ENCODE assay signal across 8 cellular contexts in the genomic region with DNA sequence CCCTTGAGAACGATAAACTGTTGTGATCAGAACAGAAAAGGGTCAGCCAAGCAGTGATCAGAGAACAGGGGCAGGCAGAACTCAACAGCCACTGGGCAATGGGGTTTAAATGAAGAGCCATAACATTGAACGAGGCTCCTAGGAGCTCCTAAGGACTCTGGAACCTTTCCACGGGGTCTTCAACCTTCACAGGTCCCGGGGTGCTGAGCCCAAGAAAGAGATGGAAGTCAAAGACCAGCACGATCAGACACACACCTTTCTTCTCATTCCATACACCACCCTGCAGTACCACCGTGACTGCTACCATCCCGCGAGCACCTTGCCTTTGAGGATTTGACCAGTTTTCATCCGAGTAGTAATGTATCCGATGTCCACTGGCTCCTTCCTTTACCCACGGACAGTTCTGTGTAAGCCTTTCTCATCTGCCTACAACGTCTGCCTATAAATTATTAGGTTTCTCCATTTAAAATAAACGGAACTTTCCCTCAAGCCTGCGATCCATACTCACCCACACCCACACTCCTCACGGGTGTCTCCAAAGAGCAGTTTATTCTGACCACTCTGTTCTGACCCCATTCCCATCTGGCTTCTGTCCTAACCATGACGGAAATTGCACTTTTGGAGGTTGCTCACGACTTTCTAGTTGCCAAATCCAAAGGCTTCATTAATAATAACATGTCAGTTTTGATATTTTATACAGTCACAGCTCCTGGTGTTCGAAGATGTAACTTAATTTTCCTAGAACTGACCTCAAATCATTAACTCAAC. TPM values are rescaled to one million over a fixed set of nuclear protein-coding genes. Genes with fewer than 3 reads are reported as not detected.
DNase-seq lines count a peak whose midpoint lies in the region; ATAC-seq and TF ChIP-seq lines count a peak whose summit lies in the region.

No MANE protein-coding gene starts in this region.

- no peak overlapping the region for H3K27ac Mint-ChIP-seq in activated naive CD8-positive, alpha-beta T cell
- no peak overlapping the region for H3K27ac Mint-ChIP-seq in activated naive CD8-positive, alpha-beta T cell treated with anti-CD3 and anti-CD28 coated beads, Interleukin-2, amount 50 U/mL, for 24 hours
- H3K27ac Mint-ChIP-seq in mesothelial cell of epicardium, result no peak overlapping the region

- peaks cover 4% of the 10 kb centered on the region for H3K4me1 Mint-ChIP-seq in activated naive CD8-positive, alpha-beta T cell (ENCODE audit: low read depth)
- peaks cover 4% of the 10 kb centered on the region for H3K4me1 Mint-ChIP-seq in activated naive CD8-positive, alpha-beta T cell treated with anti-CD3 and anti-CD28 coated beads, Interleukin-2, amount 50 U/mL, for 24 hours
- peaks cover 4% of the 10 kb centered on the region for H3K4me1 Mint-ChIP-seq in mesothelial cell of epicardium

- DNase-seq in activated naive CD8-positive, alpha-beta T cell treated with anti-CD3 and anti-CD28 coated beads, Interleukin-2, amount 50 U/mL, for 24 hours, result no peak
- DNase-seq in dorsolateral prefrontal cortex, result no peak
- DNase-seq in mesothelial cell of epicardium (ENCODE audit: low spot score in 2 of 2, unreplicated experiment in 2 of 2), result no peak
- no peak for DNase-seq in uterus
- no peak for DNase-seq in HuH-7.5 (ENCODE audit: low spot score)
- no peak for DNase-seq in stimulated activated CD4-positive, alpha-beta T cell treated with anti-CD3 and anti-CD28 coated beads, Interleukin-2, amount 100 ng/mL, for 48 hours

- H3K27ac ChIP-seq in dorsolateral prefrontal cortex (peak overlapping the region in 9 of 59 donors; percentile 1 to 48 (median 28)), uterus (peak overlapping the region; percentile 57 to 74)

- no peaks in the 10 kb centered on the region for H3K27me3 Mint-ChIP-seq in activated naive CD8-positive, alpha-beta T cell
- peaks cover 7% of the 10 kb centered on the region for H3K27me3 Mint-ChIP-seq in activated naive CD8-positive, alpha-beta T cell treated with anti-CD3 and anti-CD28 coated beads, Interleukin-2, amount 50 U/mL, for 24 hours
- H3K27me3 Mint-ChIP-seq in mesothelial cell of epicardium (ENCODE audit: low read depth), result peaks cover 6% of the 10 kb centered on the region

- intact Hi-C loops in dorsolateral prefrontal cortex (cut with DNase I) (loop anchor here (2.0 to 5.0 kb wide), 5 partner anchors 75 to 455 kb away; no protein-coding TSS in a partner anchor), uterus (cut with DNase I; ENCODE audit: low total_unique reads) (loop anchor here (10.0 kb wide), 1 partner anchor 167 kb away; no protein-coding TSS in a partner anchor)

- no peaks in the 10 kb centered on the region for H3K36me3 Mint-ChIP-seq in activated naive CD8-positive, alpha-beta T cell
- no peaks in the 10 kb centered on the region for H3K36me3 Mint-ChIP-seq in activated naive CD8-positive, alpha-beta T cell treated with anti-CD3 and anti-CD28 coated beads, Interleukin-2, amount 50 U/mL, for 24 hours (ENCODE audit: low read depth)
- no peaks in the 10 kb centered on the region for H3K36me3 Mint-ChIP-seq in mesothelial cell of epicardium

- H3K4me1 ChIP-seq in uterus, result no peaks in the 10 kb centered on the region

- peak overlapping the region; percentile 88 for H3K4me3 Mint-ChIP-seq in activated naive CD8-positive, alpha-beta T cell
- H3K4me3 Mint-ChIP-seq in activated naive CD8-positive, alpha-beta T cell treated with anti-CD3 and anti-CD28 coated beads, Interleukin-2, amount 50 U/mL, for 24 hours, result no peak overlapping the region
- H3K4me3 Mint-ChIP-seq in mesothelial cell of epicardium, result peak overlapping the region; percentile 73

- H3K9me3 Mint-ChIP-seq in activated naive CD8-positive, alpha-beta T cell (ENCODE audit: low read depth), result no peaks in the 10 kb centered on the region
- H3K9me3 Mint-ChIP-seq in activated naive CD8-positive, alpha-beta T cell treated with anti-CD3 and anti-CD28 coated beads, Interleukin-2, amount 50 U/mL, for 24 hours, result no peaks in the 10 kb centered on the region
- H3K9me3 Mint-ChIP-seq in mesothelial cell of epicardium, result no peaks in the 10 kb centered on the region

- H3K4me3 ChIP-seq in dorsolateral prefrontal cortex (peak overlapping the region in 45 of 59 donors; percentile 32 to 71 (median 53)), uterus (no peak overlapping the region)

- no peak for ATAC-seq in activated naive CD8-positive, alpha-beta T cell treated with anti-CD3 and anti-CD28 coated beads, Interleukin-2, amount 50 U/mL, for 24 hours
- no peak for ATAC-seq in GM19351 (IDR thresholded peaks at IDR 0.05; ENCODE audit: unreplicated experiment)

- TF ChIP-seq CTCF in dorsolateral prefrontal cortex (IDR thresholded peaks at IDR 0.05 in 54 of 56, conservative IDR thresholded peaks at IDR 0.05 in 2 of 56; ENCODE audit: low read depth in 1 of 56, partially characterized antibody in 56 of 56) (no peak), mesothelial cell of epicardium (IDR thresholded peaks at IDR 0.05; ENCODE audit: unreplicated experiment) (no peak), uterus (IDR thresholded peaks at IDR 0.05) (no peak)

- no peaks in the 10 kb centered on the region for H3K36me3 ChIP-seq in uterus

- H3K27me3 ChIP-seq in dorsolateral prefrontal cortex (no peaks in the 10 kb centered on the region), uterus (no peaks in the 10 kb centered on the region)

- H3K9me3 ChIP-seq in uterus, result no peaks in the 10 kb centered on the region

- no peak for TF ChIP-seq POLR2A in uterus (IDR thresholded peaks at IDR 0.05)

RNA-seq across cellular contexts. Expression of a gene that starts 16.8 kb away (rescaled TPM):
- total RNA-seq in dorsolateral prefrontal cortex, result 10 to 100 TPM in 13 of 120 experiments, 1 to 10 TPM in 107; 3.6 to 14.7 (median 7.1) TPM
- 17.4 to 19.2 TPM (median 18.0 TPM) in 3 replicates for total RNA-seq in mesothelial cell of epicardium
- total RNA-seq in uterus, result 10 to 100 TPM in 1 of 4 donors, 1 to 10 TPM in 2, under 1 TPM in 1; 0.88 to 10.9 (median 3.4) TPM

Comparison
In these comparisons a context has a peak if more than half of its experiments do, and no peak if none do; other contexts are left out.
1. H3K4me3 ChIP-seq: peak in dorsolateral prefrontal cortex (45 of 59); none in uterus (0 of 2).